1 cellular context compared by ENCODE assay signal in genomic region chr17:40542562-40543411, GRCh38.
A peak's percentile ranks its signal among the peaks of the same experiment; 100 is the strongest.
TF ChIP-seq lines count a peak whose summit lies in the region.

No MANE protein-coding gene starts in this region.

TF ChIP-seq in HepG2, 621 proteins besides CTCF, POLR2A, EP300 and RAD21 (continued from another document and continues in another):
- TF ChIP-seq ZBTB40 (IDR thresholded peaks at IDR 0.05) (no peak), ZBTB40 (CRISPR knock-in tag; IDR thresholded peaks at IDR 0.05) (no peak), FOXA1 (IDR thresholded peaks at IDR 0.05) (no peak), FOXA1 (CRISPR knock-in tag; IDR thresholded peaks at IDR 0.05) (peak; percentile 83), SATB2 (CRISPR knock-in tag; IDR thresholded peaks at IDR 0.05) (no peak), MBD4 (IDR thresholded peaks at IDR 0.05; ENCODE audit: borderline replicate concordance, low read length) (no peak), NR2F1 (CRISPR knock-in tag; IDR thresholded peaks at IDR 0.05) (no peak), ZXDC (CRISPR knock-in tag; IDR thresholded peaks at IDR 0.05) (0 out of 2 replicates have a peak, but pooled peaks have one; percentile 40), SP5 (CRISPR knock-in tag; IDR thresholded peaks at IDR 0.05; ENCODE audit: borderline replicate concordance, low read depth) (no peak), KDM2A (CRISPR knock-in tag; IDR thresholded peaks at IDR 0.05; ENCODE audit: borderline replicate concordance, low read depth) (peak; percentile 46; the same call in 1 of the 2 replicates), ZNF574 (CRISPR knock-in tag; IDR thresholded peaks at IDR 0.05) (no peak), ZNF274 (CRISPR knock-in tag; IDR thresholded peaks at IDR 0.05) (peak; percentile 70; the same call in 1 of the 2 replicates), CHCHD3 (CRISPR knock-in tag; IDR thresholded peaks at IDR 0.05) (no peak), ZNF552 (CRISPR knock-in tag; IDR thresholded peaks at IDR 0.05; ENCODE audit: borderline replicate concordance) (no peak), HOXA3 (CRISPR knock-in tag; IDR thresholded peaks at IDR 0.05) (no peak), ZNF788 (CRISPR knock-in tag; IDR thresholded peaks at IDR 0.05; ENCODE audit: borderline replicate concordance) (peak; percentile 38; the same call in 1 of the 2 replicates), SMARCE1 (IDR thresholded peaks at IDR 0.05; ENCODE audit: borderline replicate concordance) (no peak), SMAD9 (CRISPR knock-in tag; IDR thresholded peaks at IDR 0.05) (no peak), ZNF235 (CRISPR knock-in tag; IDR thresholded peaks at IDR 0.05; ENCODE audit: borderline replicate concordance) (no peak), ONECUT2 (CRISPR knock-in tag; IDR thresholded peaks at IDR 0.05) (no peak), CREM (IDR thresholded peaks at IDR 0.05) (peak; percentile 82; the same call in 1 of the 2 replicates), CREM (CRISPR knock-in tag; IDR thresholded peaks at IDR 0.05) (no peak), PRDM10 (CRISPR knock-in tag; IDR thresholded peaks at IDR 0.05; ENCODE audit: low read depth) (0 out of 2 replicates have a peak, but pooled peaks have one; percentile 26), PPARG (CRISPR knock-in tag; conservative IDR thresholded peaks at IDR 0.05) (0 out of 2 replicates have a peak, but pooled peaks have one; percentile 15), SOX5 (CRISPR knock-in tag; IDR thresholded peaks at IDR 0.05; ENCODE audit: borderline replicate concordance) (peak; percentile 57; the same call in 1 of the 2 replicates), TSC22D2 (CRISPR knock-in tag; IDR thresholded peaks at IDR 0.05; ENCODE audit: borderline replicate concordance) (0 out of 2 replicates have a peak, but pooled peaks have one; percentile 46), ZSCAN31 (CRISPR knock-in tag; IDR thresholded peaks at IDR 0.05; ENCODE audit: low read depth) (peak; percentile 38; the same call in 1 of the 2 replicates), REL (CRISPR knock-in tag; conservative IDR thresholded peaks at IDR 0.05) (no peak), PHF21A (CRISPR knock-in tag; IDR thresholded peaks at IDR 0.05) (peak; percentile 41)
- TF ChIP-seq, protein P1, sequence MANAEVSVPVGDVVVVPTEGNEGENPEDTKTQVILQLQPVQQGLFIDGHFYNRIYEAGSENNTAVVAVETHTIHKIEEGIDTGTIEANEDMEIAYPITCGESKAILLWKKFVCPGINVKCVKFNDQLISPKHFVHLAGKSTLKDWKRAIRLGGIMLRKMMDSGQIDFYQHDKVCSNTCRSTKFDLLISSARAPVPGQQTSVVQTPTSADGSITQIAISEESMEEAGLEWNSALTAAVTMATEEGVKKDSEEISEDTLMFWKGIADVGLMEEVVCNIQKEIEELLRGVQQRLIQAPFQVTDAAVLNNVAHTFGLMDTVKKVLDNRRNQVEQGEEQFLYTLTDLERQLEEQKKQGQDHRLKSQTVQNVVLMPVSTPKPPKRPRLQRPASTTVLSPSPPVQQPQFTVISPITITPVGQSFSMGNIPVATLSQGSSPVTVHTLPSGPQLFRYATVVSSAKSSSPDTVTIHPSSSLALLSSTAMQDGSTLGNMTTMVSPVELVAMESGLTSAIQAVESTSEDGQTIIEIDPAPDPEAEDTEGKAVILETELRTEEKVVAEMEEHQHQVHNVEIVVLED (CRISPR knock-in tag; IDR thresholded peaks at IDR 0.05; ENCODE audit: borderline replicate concordance): no peak
- TF ChIP-seq, protein P2, sequence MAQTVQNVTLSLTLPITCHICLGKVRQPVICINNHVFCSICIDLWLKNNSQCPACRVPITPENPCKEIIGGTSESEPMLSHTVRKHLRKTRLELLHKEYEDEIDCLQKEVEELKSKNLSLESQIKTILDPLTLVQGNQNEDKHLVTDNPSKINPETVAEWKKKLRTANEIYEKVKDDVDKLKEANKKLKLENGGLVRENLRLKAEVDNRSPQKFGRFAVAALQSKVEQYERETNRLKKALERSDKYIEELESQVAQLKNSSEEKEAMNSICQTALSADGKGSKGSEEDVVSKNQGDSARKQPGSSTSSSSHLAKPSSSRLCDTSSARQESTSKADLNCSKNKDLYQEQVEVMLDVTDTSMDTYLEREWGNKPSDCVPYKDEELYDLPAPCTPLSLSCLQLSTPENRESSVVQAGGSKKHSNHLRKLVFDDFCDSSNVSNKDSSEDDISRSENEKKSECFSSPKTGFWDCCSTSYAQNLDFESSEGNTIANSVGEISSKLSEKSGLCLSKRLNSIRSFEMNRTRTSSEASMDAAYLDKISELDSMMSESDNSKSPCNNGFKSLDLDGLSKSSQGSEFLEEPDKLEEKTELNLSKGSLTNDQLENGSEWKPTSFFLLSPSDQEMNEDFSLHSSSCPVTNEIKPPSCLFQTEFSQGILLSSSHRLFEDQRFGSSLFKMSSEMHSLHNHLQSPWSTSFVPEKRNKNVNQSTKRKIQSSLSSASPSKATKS (CRISPR knock-in tag; IDR thresholded peaks at IDR 0.05): no peak
- TF ChIP-seq, protein P3, sequence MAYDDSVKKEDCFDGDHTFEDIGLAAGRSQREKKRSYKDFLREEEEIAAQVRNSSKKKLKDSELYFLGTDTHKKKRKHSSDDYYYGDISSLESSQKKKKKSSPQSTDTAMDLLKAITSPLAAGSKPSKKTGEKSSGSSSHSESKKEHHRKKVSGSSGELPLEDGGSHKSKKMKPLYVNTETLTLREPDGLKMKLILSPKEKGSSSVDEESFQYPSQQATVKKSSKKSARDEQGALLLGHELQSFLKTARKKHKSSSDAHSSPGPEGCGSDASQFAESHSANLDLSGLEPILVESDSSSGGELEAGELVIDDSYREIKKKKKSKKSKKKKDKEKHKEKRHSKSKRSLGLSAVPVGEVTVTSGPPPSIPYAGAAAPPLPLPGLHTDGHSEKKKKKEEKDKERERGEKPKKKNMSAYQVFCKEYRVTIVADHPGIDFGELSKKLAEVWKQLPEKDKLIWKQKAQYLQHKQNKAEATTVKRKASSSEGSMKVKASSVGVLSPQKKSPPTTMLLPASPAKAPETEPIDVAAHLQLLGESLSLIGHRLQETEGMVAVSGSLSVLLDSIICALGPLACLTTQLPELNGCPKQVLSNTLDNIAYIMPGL (CRISPR knock-in tag; IDR thresholded peaks at IDR 0.05; ENCODE audit: borderline replicate concordance in 1 of 2, low read depth in 1 of 2): peak in 1 of 2 experiments; percentile 60; a peak in 1 of 4 replicates
